Comparison of ENCODE assay signal across 7 cellular contexts in the genomic region with DNA sequence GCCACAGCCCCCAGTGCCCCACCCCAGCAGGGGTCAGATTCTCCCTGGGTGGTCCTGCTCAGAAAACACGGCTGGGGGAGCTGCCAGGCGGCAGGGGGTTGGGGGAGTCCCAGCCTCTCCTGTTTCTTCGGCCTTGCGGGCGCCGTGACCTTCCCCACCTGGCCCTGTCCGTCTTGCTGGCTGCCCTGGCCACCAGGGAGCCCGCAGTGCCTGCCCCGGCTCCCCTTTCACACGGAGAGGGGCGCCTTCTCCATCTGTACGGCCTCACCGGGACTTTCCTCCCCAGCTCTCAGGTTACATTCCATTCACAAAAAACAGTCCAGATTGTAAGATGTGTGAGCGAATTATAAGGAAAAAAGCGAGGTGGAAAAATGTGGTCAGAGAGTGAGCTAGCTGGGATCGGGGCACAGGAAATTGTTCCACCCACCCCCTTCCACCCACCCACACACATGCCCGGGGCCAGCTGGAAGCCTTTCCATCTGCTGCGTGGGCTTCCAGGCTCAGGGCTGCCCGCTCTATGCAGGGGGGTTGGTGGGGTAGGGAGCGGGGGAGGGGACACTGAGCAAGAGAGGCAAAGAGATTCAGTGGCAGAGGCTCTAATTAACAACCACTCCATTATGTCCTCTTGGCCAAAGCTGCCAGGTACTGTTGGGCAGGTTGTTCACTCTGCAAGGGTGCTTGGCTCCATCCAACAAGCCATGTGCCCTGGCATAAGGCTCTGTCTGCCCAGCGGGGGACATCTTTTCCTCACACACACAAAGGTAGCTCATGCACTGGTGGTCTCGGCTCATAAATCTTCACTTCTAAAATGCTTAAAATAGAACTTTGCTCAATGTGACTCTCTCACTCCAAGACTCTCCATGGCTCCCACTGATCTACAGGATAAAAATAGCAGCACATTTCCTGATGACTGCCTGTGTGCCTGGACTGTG. TPM values are rescaled to one million over a fixed set of nuclear protein-coding genes. Genes with fewer than 3 reads are reported as not detected.
DNase-seq lines count a peak whose midpoint lies in the region; ATAC-seq and TF ChIP-seq lines count a peak whose summit lies in the region.

No MANE protein-coding gene starts in this region.

- WGBS in esophagus squamous epithelium, 2 donors: 18 to 87% methylated on average over 2 to 9 of the region's 22 CpGs
- 36 to 39% methylated on average over 22 of the region's 22 CpGs for WGBS in sigmoid colon, 2 donors

- no TSS peak for BruUV-seq in Panc1 (replicated peaks; lab: Mats Ljungman, UMichigan)

- DNase-seq in HAP-1 (ENCODE audit: low spot score in 2 of 2) (peak; percentile 32 to 36), Panc1 (ENCODE audit: low read depth, low spot score) (no peak), esophagus squamous epithelium (lab: John Stamatoyannopoulos, UW) (no peak), sigmoid colon (no peak), activated gamma-delta T cell (lab: John Stamatoyannopoulos, UW) (no peak)
- no peak for DNase-seq in activated CD4-positive, CD25-positive, alpha-beta regulatory T cell (lab: John Stamatoyannopoulos, UW)

- TF ChIP-seq POLR2A in esophagus squamous epithelium (IDR thresholded peaks at IDR 0.05): no peak
- TF ChIP-seq POLR2A in sigmoid colon (IDR thresholded peaks at IDR 0.05): no peak

- TF ChIP-seq CTCF in Panc1 (IDR thresholded peaks at IDR 0.05) (no peak), esophagus squamous epithelium (IDR thresholded peaks at IDR 0.05) (no peak), sigmoid colon (IDR thresholded peaks at IDR 0.05) (no peak)

- H3K27me3 ChIP-seq in HAP-1 (ENCODE audit: low read depth) (no peaks in the 10 kb centered on the region), Panc1 (ENCODE audit: control insufficient read depth, insufficient read depth, low read length) (no peaks in the 10 kb centered on the region), esophagus squamous epithelium (peaks cover 0 to 17% (median 0%) of the 10 kb centered on the region in 4 donors), sigmoid colon (no peaks in the 10 kb centered on the region)

- intact Hi-C loops in Panc1 (cut with micrococcal nuclease; ENCODE audit: unreplicated experiment): no loop called here
- intact Hi-C loops in esophagus squamous epithelium (cut with DNase I): no loop called here
- intact Hi-C loops in sigmoid colon (cut with DNase I): no loop called here

- POLR2A ChIA-PET in Panc1 (lab: Charles Lee): interaction anchor here (0.7 kb wide), 1 partner anchor 122 kb away, joined by 4 read pairs; no protein-coding TSS in a partner anchor

- H3K4me1 ChIP-seq in HAP-1 (peaks cover 9% of the 10 kb centered on the region; the same call in 1 of the 2 replicates), Panc1 (ENCODE audit: control insufficient read depth, insufficient read depth, low read length) (peaks cover 15% of the 10 kb centered on the region), esophagus squamous epithelium (peaks cover 14 to 63% (median 35%) of the 10 kb centered on the region in 3 donors), sigmoid colon (peaks cover 0 to 56% (median 44%) of the 10 kb centered on the region in 4 donors)

- no peak for TF ChIP-seq EP300 in sigmoid colon (IDR thresholded peaks at IDR 0.05)

- in situ Hi-C loops in HAP-1 (cut with MboI; ENCODE audit: low sequenced_read_pairs) (no loop called here), Panc1 (cut with HindIII; ENCODE audit: low pct_unique_long_range_greater_than_20kb, low sequenced_read_pairs) (no loop called here)

- no peaks in the 10 kb centered on the region for H3K9me3 ChIP-seq in HAP-1
- H3K9me3 ChIP-seq in Panc1 (ENCODE audit: control insufficient read depth, insufficient read depth, low read depth, low read length): no peaks in the 10 kb centered on the region
- no peaks in the 10 kb centered on the region for H3K9me3 ChIP-seq in esophagus squamous epithelium
- no peaks in the 10 kb centered on the region for H3K9me3 ChIP-seq in sigmoid colon

- no peak overlapping the region for H3K4me3 ChIP-seq in HAP-1
- H3K4me3 ChIP-seq in Panc1 (ENCODE audit: low read depth in 2 of 2, low read length in 2 of 2): no peak overlapping the region
- H3K4me3 ChIP-seq in esophagus squamous epithelium: no peak overlapping the region
- H3K4me3 ChIP-seq in sigmoid colon: no peak overlapping the region

- ATAC-seq in Panc1 (peak; percentile 37), HG03457 (IDR thresholded peaks at IDR 0.05; ENCODE audit: unreplicated experiment) (no peak)

- H3K27ac ChIP-seq in Panc1 (ENCODE audit: low read length) (peak overlapping the region; percentile 69), esophagus squamous epithelium (peak overlapping the region in 3 of 4 donors; percentile 18 to 61 (median 30)), sigmoid colon (peak overlapping the region; percentile 30 to 56 (median 40))

- CTCF ChIA-PET in Panc1 (lab: Charles Lee): no interaction called here

- H3K36me3 ChIP-seq in HAP-1 (replicated peaks) (no peaks in the 10 kb centered on the region), Panc1 (ENCODE audit: control insufficient read depth, insufficient read depth, low read length) (no peaks in the 10 kb centered on the region), esophagus squamous epithelium (no peaks in the 10 kb centered on the region), sigmoid colon (no peaks in the 10 kb centered on the region)

RNA-seq across cellular contexts. Expression of gene CIBAR2, which starts 14.7 kb away (rescaled TPM):
- total RNA-seq in Panc1 (2021; ENCODE audit: unreplicated experiment) (not detected), esophagus squamous epithelium (not detected), sigmoid colon (not detected)
- 0.39 TPM for polyA plus RNA-seq in Panc1 (2012; ENCODE audit: insufficient read length)
- polyA plus RNA-seq in sigmoid colon: not detected

Comparison
In these comparisons a context has a peak if more than half of its experiments do, and no peak if none do; other contexts are left out.
1. DNase-seq: peak in HAP-1 (2 of 2); none in Panc1 (single experiment), esophagus squamous epithelium (single experiment), sigmoid colon (single experiment), activated gamma-delta T cell (single experiment) and activated CD4-positive, CD25-positive, alpha-beta regulatory T cell (0 of 4).
2. Peak in every context shown above with its lines, with median percentiles within 50 percentile points of each other: H3K27ac ChIP-seq.